ENCODE assay signal across 1 cellular context in the genomic region with DNA sequence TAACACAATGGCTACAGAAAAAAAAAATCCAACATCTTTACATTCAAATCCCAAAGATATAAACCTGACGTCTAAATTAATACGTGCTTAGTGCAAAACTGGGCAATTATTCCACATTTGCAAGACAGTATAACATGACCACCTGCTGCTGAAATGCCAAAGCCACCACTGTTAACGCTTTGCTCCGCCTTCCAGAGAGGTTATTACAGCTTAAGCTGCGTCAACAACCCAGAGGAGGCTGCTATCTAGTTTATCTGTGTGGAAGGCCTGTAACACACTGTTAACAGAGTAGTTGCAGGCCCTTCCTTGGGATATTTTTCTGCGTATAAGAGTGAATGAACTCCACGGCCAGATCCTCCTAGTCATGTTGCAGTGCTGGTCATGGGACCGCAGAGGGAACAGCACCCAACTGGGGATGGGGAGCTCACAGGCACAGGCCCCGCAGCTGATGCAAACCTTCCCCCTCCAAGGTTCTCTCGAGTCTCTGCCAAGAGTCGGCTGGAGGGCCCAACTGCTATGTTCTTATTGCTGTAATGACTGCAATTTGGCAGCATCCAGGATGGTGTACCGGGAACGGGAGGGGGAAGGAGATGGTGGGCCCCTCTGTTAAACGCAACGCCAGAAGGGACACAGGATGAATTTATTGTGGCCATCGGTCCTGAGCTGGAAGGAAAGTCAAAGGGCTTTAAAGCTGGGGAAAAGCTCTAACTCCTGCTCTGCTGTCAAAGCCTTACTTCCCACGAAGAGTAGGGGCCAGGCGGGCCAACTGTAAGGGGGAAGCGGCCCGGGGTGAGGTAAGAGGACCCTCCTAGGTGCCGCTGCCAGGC.
TF ChIP-seq lines count a peak whose summit lies in the region.

No MANE protein-coding gene starts in this region.

TF ChIP-seq in HepG2, 621 proteins besides CTCF, POLR2A, EP300 and RAD21 (continued from another document):
- no peak; the same call in 1 of the 2 replicates for TF ChIP-seq ZNF782 (CRISPR knock-in tag; IDR thresholded peaks at IDR 0.05; ENCODE audit: borderline replicate concordance)
- TF ChIP-seq, protein P1, sequence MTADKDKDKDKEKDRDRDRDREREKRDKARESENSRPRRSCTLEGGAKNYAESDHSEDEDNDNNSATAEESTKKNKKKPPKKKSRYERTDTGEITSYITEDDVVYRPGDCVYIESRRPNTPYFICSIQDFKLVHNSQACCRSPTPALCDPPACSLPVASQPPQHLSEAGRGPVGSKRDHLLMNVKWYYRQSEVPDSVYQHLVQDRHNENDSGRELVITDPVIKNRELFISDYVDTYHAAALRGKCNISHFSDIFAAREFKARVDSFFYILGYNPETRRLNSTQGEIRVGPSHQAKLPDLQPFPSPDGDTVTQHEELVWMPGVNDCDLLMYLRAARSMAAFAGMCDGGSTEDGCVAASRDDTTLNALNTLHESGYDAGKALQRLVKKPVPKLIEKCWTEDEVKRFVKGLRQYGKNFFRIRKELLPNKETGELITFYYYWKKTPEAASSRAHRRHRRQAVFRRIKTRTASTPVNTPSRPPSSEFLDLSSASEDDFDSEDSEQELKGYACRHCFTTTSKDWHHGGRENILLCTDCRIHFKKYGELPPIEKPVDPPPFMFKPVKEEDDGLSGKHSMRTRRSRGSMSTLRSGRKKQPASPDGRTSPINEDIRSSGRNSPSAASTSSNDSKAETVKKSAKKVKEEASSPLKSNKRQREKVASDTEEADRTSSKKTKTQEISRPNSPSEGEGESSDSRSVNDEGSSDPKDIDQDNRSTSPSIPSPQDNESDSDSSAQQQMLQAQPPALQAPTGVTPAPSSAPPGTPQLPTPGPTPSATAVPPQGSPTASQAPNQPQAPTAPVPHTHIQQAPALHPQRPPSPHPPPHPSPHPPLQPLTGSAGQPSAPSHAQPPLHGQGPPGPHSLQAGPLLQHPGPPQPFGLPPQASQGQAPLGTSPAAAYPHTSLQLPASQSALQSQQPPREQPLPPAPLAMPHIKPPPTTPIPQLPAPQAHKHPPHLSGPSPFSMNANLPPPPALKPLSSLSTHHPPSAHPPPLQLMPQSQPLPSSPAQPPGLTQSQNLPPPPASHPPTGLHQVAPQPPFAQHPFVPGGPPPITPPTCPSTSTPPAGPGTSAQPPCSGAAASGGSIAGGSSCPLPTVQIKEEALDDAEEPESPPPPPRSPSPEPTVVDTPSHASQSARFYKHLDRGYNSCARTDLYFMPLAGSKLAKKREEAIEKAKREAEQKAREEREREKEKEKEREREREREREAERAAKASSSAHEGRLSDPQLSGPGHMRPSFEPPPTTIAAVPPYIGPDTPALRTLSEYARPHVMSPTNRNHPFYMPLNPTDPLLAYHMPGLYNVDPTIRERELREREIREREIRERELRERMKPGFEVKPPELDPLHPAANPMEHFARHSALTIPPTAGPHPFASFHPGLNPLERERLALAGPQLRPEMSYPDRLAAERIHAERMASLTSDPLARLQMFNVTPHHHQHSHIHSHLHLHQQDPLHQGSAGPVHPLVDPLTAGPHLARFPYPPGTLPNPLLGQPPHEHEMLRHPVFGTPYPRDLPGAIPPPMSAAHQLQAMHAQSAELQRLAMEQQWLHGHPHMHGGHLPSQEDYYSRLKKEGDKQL (CRISPR knock-in tag; IDR thresholded peaks at IDR 0.05; ENCODE audit: low read depth) = no peak
- no peak for TF ChIP-seq ZNF547 (CRISPR knock-in tag; IDR thresholded peaks at IDR 0.05)
- no peak for TF ChIP-seq SPEN (CRISPR knock-in tag; IDR thresholded peaks at IDR 0.05; ENCODE audit: low read depth)
- no peak for TF ChIP-seq MYC (CRISPR knock-in tag; IDR thresholded peaks at IDR 0.05; ENCODE audit: borderline replicate concordance)
- no peak for TF ChIP-seq SMAD1 (CRISPR knock-in tag; IDR thresholded peaks at IDR 0.05; ENCODE audit: borderline replicate concordance, low read depth)
- no peak for TF ChIP-seq ZNF660 (CRISPR knock-in tag; IDR thresholded peaks at IDR 0.05; ENCODE audit: borderline replicate concordance, low read depth)
- TF ChIP-seq, protein P2, sequence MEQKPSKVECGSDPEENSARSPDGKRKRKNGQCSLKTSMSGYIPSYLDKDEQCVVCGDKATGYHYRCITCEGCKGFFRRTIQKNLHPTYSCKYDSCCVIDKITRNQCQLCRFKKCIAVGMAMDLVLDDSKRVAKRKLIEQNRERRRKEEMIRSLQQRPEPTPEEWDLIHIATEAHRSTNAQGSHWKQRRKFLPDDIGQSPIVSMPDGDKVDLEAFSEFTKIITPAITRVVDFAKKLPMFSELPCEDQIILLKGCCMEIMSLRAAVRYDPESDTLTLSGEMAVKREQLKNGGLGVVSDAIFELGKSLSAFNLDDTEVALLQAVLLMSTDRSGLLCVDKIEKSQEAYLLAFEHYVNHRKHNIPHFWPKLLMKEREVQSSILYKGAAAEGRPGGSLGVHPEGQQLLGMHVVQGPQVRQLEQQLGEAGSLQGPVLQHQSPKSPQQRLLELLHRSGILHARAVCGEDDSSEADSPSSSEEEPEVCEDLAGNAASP (CRISPR knock-in tag; IDR thresholded peaks at IDR 0.05; ENCODE audit: borderline replicate concordance) = no peak
